8 cellular contexts compared by ENCODE assay signal in genomic region chr1:25267288-25268142, GRCh38. TPM values are rescaled to one million over a fixed set of nuclear protein-coding genes. Genes with fewer than 3 reads are reported as not detected.
A peak's percentile ranks its signal among the peaks of the same experiment; 100 is the strongest.
DNase-seq lines count a peak whose midpoint lies in the region; ATAC-seq and TF ChIP-seq lines count a peak whose summit lies in the region.
"Not testable (repeated sequence)": the region's sequence is repeated elsewhere in the genome, so short reads cannot be mapped to it uniquely, and the experiment has no call there.

No MANE protein-coding gene starts in this region.

- not testable (repeated sequence) for H3K4me1 ChIP-seq in thyroid gland

- DNase-seq in NCI-H128 (lab: John Stamatoyannopoulos, UW; ENCODE audit: unreplicated experiment), result peak; percentile 70
- peak; percentile 73 to 87 (median 81) for DNase-seq in T-helper 2 cell
- peak; percentile 84 for DNase-seq in activated naive CD8-positive, alpha-beta T cell treated with anti-CD3 and anti-CD28 coated beads, Interleukin-2, amount 10 ng/mL, durations not matched to agents 7 days and 5 days
- peak in 35 of 42 donors; percentile 54 to 92 (median 81) for DNase-seq in head of caudate nucleus
- peak; percentile 92 for DNase-seq in posterior vena cava (ENCODE audit: low spot score)
- DNase-seq in thyroid gland, result peak; percentile 79 to 84

- H3K36me3 ChIP-seq in thyroid gland, result not testable (repeated sequence)

- H3K27ac ChIP-seq in thyroid gland, result peak overlapping the region; percentile 52 to 83 (median 69)

- H3K4me3 Mint-ChIP-seq in activated naive CD8-positive, alpha-beta T cell treated with anti-CD3 and anti-CD28 coated beads, Interleukin-2, amount 10 ng/mL, durations not matched to agents 7 days and 5 days, result peak overlapping the region; percentile 78

- H3K9me3 Mint-ChIP-seq in activated naive CD8-positive, alpha-beta T cell treated with anti-CD3 and anti-CD28 coated beads, Interleukin-2, amount 10 ng/mL, durations not matched to agents 7 days and 5 days, result not testable (repeated sequence)

- ATAC-seq in GM18498 (IDR thresholded peaks at IDR 0.05; ENCODE audit: unreplicated experiment), result peak; percentile 70
- peak; percentile 71 for ATAC-seq in HG02870 (IDR thresholded peaks at IDR 0.05; ENCODE audit: unreplicated experiment)
- peak; percentile 86 for ATAC-seq in activated naive CD8-positive, alpha-beta T cell treated with anti-CD3 and anti-CD28 coated beads, Interleukin-2, amount 10 ng/mL, durations not matched to agents 7 days and 5 days (ENCODE audit: low read depth)

- H3K4me3 ChIP-seq in thyroid gland (replicated peaks in 1 of 3), result peak overlapping the region in 2 of 3 donors; percentile 24 to 58

- POLR2A ChIA-PET in activated naive CD8-positive, alpha-beta T cell treated with anti-CD3 and anti-CD28 coated beads, Interleukin-2, amount 10 ng/mL, durations not matched to agents 7 days and 5 days (lab: Charles Lee), result interaction anchor here (0.6 kb wide), 1 partner anchor 20 kb away, joined by 3 read pairs; the partner anchor contains the start of gene RSRP1

- H3K27ac Mint-ChIP-seq in activated naive CD8-positive, alpha-beta T cell treated with anti-CD3 and anti-CD28 coated beads, Interleukin-2, amount 10 ng/mL, durations not matched to agents 7 days and 5 days, result peak overlapping the region; percentile 64

- H3K27me3 Mint-ChIP-seq in activated naive CD8-positive, alpha-beta T cell treated with anti-CD3 and anti-CD28 coated beads, Interleukin-2, amount 10 ng/mL, durations not matched to agents 7 days and 5 days, result not testable (repeated sequence)

- H3K9me3 ChIP-seq in thyroid gland, result not testable (repeated sequence)

- not testable (repeated sequence) for H3K27me3 ChIP-seq in thyroid gland

- TF ChIP-seq POLR2A in thyroid gland (IDR thresholded peaks at IDR 0.05), result peak in 1 of 2 donors; percentile 63

- not testable (repeated sequence) for H3K36me3 Mint-ChIP-seq in activated naive CD8-positive, alpha-beta T cell treated with anti-CD3 and anti-CD28 coated beads, Interleukin-2, amount 10 ng/mL, durations not matched to agents 7 days and 5 days

- intact Hi-C loops in head of caudate nucleus (cut with DNase I); posterior vena cava (cut with DNase I); thyroid gland (cut with DNase I): not testable (repeated sequence)

- TF ChIP-seq CTCF in thyroid gland (IDR thresholded peaks at IDR 0.05), result not testable (repeated sequence)

- not testable (repeated sequence) for H3K4me1 Mint-ChIP-seq in activated naive CD8-positive, alpha-beta T cell treated with anti-CD3 and anti-CD28 coated beads, Interleukin-2, amount 10 ng/mL, durations not matched to agents 7 days and 5 days

- 0% methylated on average over 1 to 19 of the region's 56 CpGs for WGBS in thyroid gland, 2 donors

RNA-seq across cellular contexts. Expression of gene RHD, which starts 4.8 kb away (rescaled TPM):
- total RNA-seq in activated naive CD8-positive, alpha-beta T cell treated with anti-CD3 and anti-CD28 coated beads, Interleukin-2, amount 10 ng/mL, durations not matched to agents 7 days and 5 days, result not detected
- total RNA-seq in posterior vena cava (not detected), thyroid gland (not detected)

RNA-seq across cellular contexts. Expression of gene RSRP1, which starts 20.3 kb away (rescaled TPM):
- 100 to 1,000 TPM; 292 to 305 TPM for total RNA-seq in activated naive CD8-positive, alpha-beta T cell treated with anti-CD3 and anti-CD28 coated beads, Interleukin-2, amount 10 ng/mL, durations not matched to agents 7 days and 5 days
- total RNA-seq in posterior vena cava, result 10 to 100 TPM; 67.5 to 90.0 TPM
- 100 to 1,000 TPM; 140 to 294 (median 152) TPM for total RNA-seq in thyroid gland

RNA-seq across cellular contexts. Expression of gene SYF2, which starts 35.2 kb away (rescaled TPM):
- 10 to 100 TPM; 50.1 to 52.9 TPM for total RNA-seq in activated naive CD8-positive, alpha-beta T cell treated with anti-CD3 and anti-CD28 coated beads, Interleukin-2, amount 10 ng/mL, durations not matched to agents 7 days and 5 days
- total RNA-seq in posterior vena cava (10 to 100 TPM; 35.7 to 38.0 TPM), thyroid gland (10 to 100 TPM; 41.1 to 94.9 (median 57.9) TPM)

Comparison
In these comparisons a context has a peak if more than half of its experiments do, and no peak if none do; other contexts are left out.
1. Peak in every context shown above with its lines: DNase-seq, ATAC-seq, H3K4me3 ChIP-seq and H3K27ac ChIP-seq.